8 cellular contexts compared by ENCODE assay signal in genomic region chr5:63963080-63963735, GRCh38. TPM values are rescaled to one million over a fixed set of nuclear protein-coding genes. Genes with fewer than 3 reads are reported as not detected.
DNase-seq lines count a peak whose midpoint lies in the region; ATAC-seq and TF ChIP-seq lines count a peak whose summit lies in the region.

No MANE protein-coding gene starts in this region.

- H3K9me3 ChIP-seq in body of pancreas, result peaks cover 0 to 4% (median 0%) of the 10 kb centered on the region in 3 donors
- H3K9me3 ChIP-seq in Peyer's patch, result peaks cover 0 to 4% (median 0%) of the 10 kb centered on the region in 4 donors

- intact Hi-C loops in body of pancreas (cut with DNase I), result loop anchor here (5.0 kb wide), 1 partner anchor 566 kb away; no protein-coding TSS in a partner anchor

- WGBS in body of pancreas, 2 donors, result 18% methylated on average over 6 of the region's 6 CpGs

- ATAC-seq in GM19324 (IDR thresholded peaks at IDR 0.05; ENCODE audit: low FRiP score, unreplicated experiment) (peak; percentile 49), HG03520 (IDR thresholded peaks at IDR 0.05; ENCODE audit: unreplicated experiment) (peak; percentile 70), body of pancreas (peak; percentile 67)

- TF ChIP-seq POLR2A in body of pancreas (IDR thresholded peaks at IDR 0.05), result no peak
- TF ChIP-seq POLR2A in Peyer's patch (IDR thresholded peaks at IDR 0.05), result no peak

- DNase-seq in EL (peak; percentile 53), NCI-H774 (lab: John Stamatoyannopoulos, UW) (peak; percentile 54), body of pancreas (peak; percentile 50 to 71 (median 59)), kidney tubule cell (ENCODE audit: low spot score) (peak; percentile 67), activated T-cell treated with anti-CD3 and anti-CD28 coated beads for 4 hours (no peak), Peyer's patch (no peak)

- H3K27ac ChIP-seq in body of pancreas (no peak overlapping the region), Peyer's patch (no peak overlapping the region)

- H3K4me1 ChIP-seq in body of pancreas (peaks cover 12% of the 10 kb centered on the region), Peyer's patch (no peaks in the 10 kb centered on the region)

- no peaks in the 10 kb centered on the region for H3K27me3 ChIP-seq in body of pancreas
- H3K27me3 ChIP-seq in Peyer's patch, result peaks cover 0 to 4% of the 10 kb centered on the region in 2 donors

- H3K36me3 ChIP-seq in body of pancreas (replicated peaks in 1 of 2; ENCODE audit: insufficient read depth in 1 of 2, low read depth in 2 of 2) (no peaks in the 10 kb centered on the region), Peyer's patch (no peaks in the 10 kb centered on the region)

- peak; percentile 10 to 68 (median 52) for TF ChIP-seq CTCF in body of pancreas (IDR thresholded peaks at IDR 0.05)
- TF ChIP-seq CTCF in Peyer's patch (IDR thresholded peaks at IDR 0.05), result peak in 1 of 6 experiments; percentile 8

- H3K4me3 ChIP-seq in body of pancreas (no peak overlapping the region), Peyer's patch (no peak overlapping the region)

RNA-seq across cellular contexts. Expression of gene HTR1A, which starts 1.0 kb away (rescaled TPM):
- not detected for total RNA-seq in body of pancreas
- not detected for total RNA-seq in Peyer's patch

Comparison
In these comparisons a context has a peak if more than half of its experiments do, and no peak if none do; other contexts are left out.
1. DNase-seq: peak in EL (single experiment), NCI-H774 (single experiment), body of pancreas (4 of 4) and kidney tubule cell (single experiment); none in activated T-cell treated with anti-CD3 and anti-CD28 coated beads for 4 hours (single experiment) and Peyer's patch (0 of 3).
2. Peak in every context shown above with its lines, with median percentiles within 50 percentile points of each other: ATAC-seq.